In the genomic region with DNA sequence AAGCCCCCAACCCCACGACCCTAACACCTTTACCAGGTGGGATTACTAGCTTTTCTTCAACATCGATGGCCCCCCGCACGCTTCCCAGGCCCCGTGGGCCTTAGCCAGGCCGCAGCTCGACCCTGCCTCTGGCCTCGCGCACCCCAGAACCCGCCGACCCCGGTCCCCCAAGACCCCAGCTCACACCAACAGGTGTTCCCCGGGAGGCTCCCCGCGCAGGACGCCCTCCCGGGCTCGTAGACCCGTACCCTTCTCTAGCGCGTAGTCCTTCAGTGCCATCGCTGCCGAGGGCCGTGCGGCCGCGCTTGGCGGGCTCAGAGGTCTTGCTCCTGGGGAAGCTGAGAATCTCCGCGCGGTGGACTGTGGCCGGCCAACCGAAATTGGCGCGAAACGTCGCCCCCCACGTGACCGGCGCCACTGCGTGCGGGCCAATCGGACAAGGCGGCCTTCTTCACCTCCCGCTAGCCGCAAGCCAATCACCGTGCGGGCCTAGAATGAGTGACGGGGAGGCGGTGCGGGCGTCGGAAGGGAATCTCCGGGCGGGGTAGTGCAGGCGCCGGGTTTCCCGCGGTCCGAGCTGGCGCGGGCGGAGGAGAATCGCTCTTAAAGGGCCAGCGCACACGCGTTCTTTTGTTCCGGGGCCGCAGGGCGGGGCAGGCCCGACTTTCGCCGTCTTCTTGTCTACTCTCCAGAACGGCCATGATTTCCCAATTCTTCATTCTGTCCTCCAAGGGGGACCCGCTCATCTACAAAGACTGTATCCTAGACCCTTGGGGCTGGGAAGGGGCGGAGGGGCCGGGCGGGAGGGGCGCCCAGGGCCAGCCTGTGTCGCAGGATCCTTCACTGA, we compare ENCODE assay signal across 8 cellular contexts. TPM values are rescaled to one million over a fixed set of nuclear protein-coding genes. Genes with fewer than 3 reads are reported as not detected.
DNase-seq lines count a peak whose midpoint lies in the region; ATAC-seq and TF ChIP-seq lines count a peak whose summit lies in the region.

A gene with protein sequence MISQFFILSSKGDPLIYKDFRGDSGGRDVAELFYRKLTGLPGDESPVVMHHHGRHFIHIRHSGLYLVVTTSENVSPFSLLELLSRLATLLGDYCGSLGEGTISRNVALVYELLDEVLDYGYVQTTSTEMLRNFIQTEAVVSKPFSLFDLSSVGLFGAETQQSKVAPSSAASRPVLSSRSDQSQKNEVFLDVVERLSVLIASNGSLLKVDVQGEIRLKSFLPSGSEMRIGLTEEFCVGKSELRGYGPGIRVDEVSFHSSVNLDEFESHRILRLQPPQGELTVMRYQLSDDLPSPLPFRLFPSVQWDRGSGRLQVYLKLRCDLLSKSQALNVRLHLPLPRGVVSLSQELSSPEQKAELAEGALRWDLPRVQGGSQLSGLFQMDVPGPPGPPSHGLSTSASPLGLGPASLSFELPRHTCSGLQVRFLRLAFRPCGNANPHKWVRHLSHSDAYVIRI (plus strand): TSS at position 628 of the 847 bp plus-strand sequence. CDS start 72 bp downstream, at position 700.
TSS of gene MCM7 (minus strand) at position 382 of the 847 bp plus-strand sequence. CDS start at position 279, 103 bp downstream.

- H3K27me3 ChIP-seq in BE2C (no peaks in the 10 kb centered on the region), colonic mucosa (no peaks in the 10 kb centered on the region)

- no peak for TF ChIP-seq CTCF in BE2C (IDR thresholded peaks at IDR 0.05; ENCODE audit: low read depth, low read length)
- no peak for TF ChIP-seq CTCF in colonic mucosa (IDR thresholded peaks at IDR 0.05)

- H3K9me3 ChIP-seq in BE2C (no peaks in the 10 kb centered on the region), colonic mucosa (no peaks in the 10 kb centered on the region)

- intact Hi-C loops in colonic mucosa (cut with DNase I) (no loop called here), left colon (cut with DNase I, micrococcal nuclease) (no loop called here)

- peaks cover 43% of the 10 kb centered on the region for H3K36me3 ChIP-seq in BE2C
- H3K36me3 ChIP-seq in colonic mucosa, result peaks cover 11% of the 10 kb centered on the region

- H3K4me1 ChIP-seq in BE2C (no peaks in the 10 kb centered on the region), colonic mucosa (peaks cover 5% of the 10 kb centered on the region)

- H3K4me3 ChIP-seq in BE2C (ENCODE audit: low read depth, low read length), result peak within 1 kb of the TSS; percentile 83
- H3K4me3 ChIP-seq in colonic mucosa, result peak within 1 kb of the TSS; percentile 95

- DNase-seq in BE2C (peak; percentile 99), GM19240 (ENCODE audit: insufficient read length, low spot score) (peak; percentile 91), NCI-H526 (lab: John Stamatoyannopoulos, UW) (peak; percentile 99 to 100), colonic mucosa (peak; percentile 99), left colon (peak; percentile 97 to 99)
- DNase-seq in activated CD4-positive, alpha-beta T cell treated with anti-CD3 and anti-CD28 coated beads for 48 hours, result peak; percentile 99
- peak; percentile 99 for DNase-seq in stimulated activated CD4-positive, alpha-beta T cell treated with anti-CD3 and anti-CD28 coated beads, Interleukin-1b, Interleukin-23, amount 100 ng/mL, for 48 hours

- H3K9ac ChIP-seq in colonic mucosa (ENCODE audit: low read depth in 2 of 2, low read length in 2 of 2), result peak within 1 kb of the TSS; percentile 72 to 91

- peak within 1 kb of the TSS; percentile 95 for H3K27ac ChIP-seq in colonic mucosa

- peak; percentile 85 for ATAC-seq in HG03460 (IDR thresholded peaks at IDR 0.05; ENCODE audit: unreplicated experiment)
- peak; percentile 85 for ATAC-seq in left colon

RNA-seq across cellular contexts. Expression of the first gene that starts in this region (rescaled TPM):
- polyA plus RNA-seq in BE2C (2012; ENCODE audit: insufficient read depth, insufficient read length, low read depth), result 28.6 TPM
- total RNA-seq in colonic mucosa (10 to 100 TPM; 17.8 to 23.6 TPM), left colon (10 to 100 TPM; 20.2 to 20.8 TPM)

RNA-seq across cellular contexts. Expression of gene MCM7, which starts in this region (rescaled TPM):
- 135 TPM for polyA plus RNA-seq in BE2C (2012; ENCODE audit: insufficient read depth, insufficient read length, low read depth)
- total RNA-seq in colonic mucosa, result 100 to 1,000 TPM in 1 of 2 donors, 10 to 100 TPM in 1; 68.1 to 241 TPM
- total RNA-seq in left colon, result 10 to 100 TPM; 44.7 to 62.1 TPM

Comparison
In these comparisons a context has a peak if more than half of its experiments do, and no peak if none do; other contexts are left out.
1. Peak in every context shown above with its lines: DNase-seq, ATAC-seq, H3K4me3 ChIP-seq and H3K27ac ChIP-seq.